8 cellular contexts compared by ENCODE assay signal in the genomic region with DNA sequence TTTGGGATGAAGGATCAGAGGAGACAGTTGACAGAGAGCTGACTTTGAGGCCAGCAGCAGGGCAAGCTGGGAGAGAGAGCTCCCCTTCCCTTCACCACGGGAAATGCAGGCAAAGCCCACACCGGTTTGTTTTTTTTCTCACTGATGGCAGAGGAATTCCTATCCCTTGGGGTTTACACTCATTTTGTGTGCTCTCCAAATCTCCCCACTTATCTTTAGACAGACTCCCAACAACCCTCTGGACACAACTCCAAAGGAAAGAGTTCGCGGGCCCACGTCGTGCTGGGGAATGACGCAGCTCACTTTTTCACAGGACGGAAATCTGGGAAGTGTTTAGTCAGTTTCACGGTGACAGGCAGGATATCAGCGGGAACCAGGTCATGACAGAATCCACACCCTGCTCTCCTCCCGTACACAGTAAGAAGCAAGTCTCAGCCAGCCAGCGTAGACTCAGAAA.
A peak's percentile ranks its signal among the peaks of the same experiment; 100 is the strongest.
DNase-seq lines count a peak whose midpoint lies in the region; ATAC-seq and TF ChIP-seq lines count a peak whose summit lies in the region.

No MANE protein-coding gene starts in this region.

- intact Hi-C loops in gastrocnemius medialis (cut with DNase I; ENCODE audit: low total_unique reads), result loop anchor here (10.0 kb wide), 1 partner anchor 285 kb away; no protein-coding TSS in a partner anchor
- intact Hi-C loops in activated CD4-positive, alpha-beta memory T cell treated with anti-CD3 and anti-CD28 coated beads for 36 hours (cut with micrococcal nuclease), result loop anchor here (10.0 kb wide), 1 partner anchor 385 kb away; no protein-coding TSS in a partner anchor

- POLR2A ChIA-PET in activated CD4-positive, alpha-beta memory T cell treated with anti-CD3 and anti-CD28 coated beads for 36 hours (lab: Charles Lee), result no interaction called here

- CTCF ChIA-PET in activated CD4-positive, alpha-beta memory T cell treated with anti-CD3 and anti-CD28 coated beads for 36 hours (lab: Charles Lee), result interaction anchor here (1.0 to 1.2 kb wide), 2 partner anchors 10 to 148 kb away, joined by 3 to 6 read pairs; no protein-coding TSS in a partner anchor

- H3K36me3 ChIP-seq in iPS DF 6.9 (ENCODE audit: control insufficient read depth, insufficient read depth, low read length), result no peaks in the 10 kb centered on the region
- no peaks in the 10 kb centered on the region for H3K36me3 ChIP-seq in gastrocnemius medialis

- no peak for TF ChIP-seq POLR2A in gastrocnemius medialis (IDR thresholded peaks at IDR 0.05)

- H3K27me3 Mint-ChIP-seq in activated CD4-positive, alpha-beta memory T cell treated with anti-CD3 and anti-CD28 coated beads for 36 hours, result peaks cover 32% of the 10 kb centered on the region

- H3K27ac ChIP-seq in iPS DF 6.9 (ENCODE audit: low read length) (no peak overlapping the region), gastrocnemius medialis (peak overlapping the region in 2 of 4 donors; percentile 33 to 48)

- H3K4me3 Mint-ChIP-seq in activated CD4-positive, alpha-beta memory T cell treated with anti-CD3 and anti-CD28 coated beads for 36 hours, result no peak overlapping the region

- no peaks in the 10 kb centered on the region for H3K36me3 Mint-ChIP-seq in activated CD4-positive, alpha-beta memory T cell treated with anti-CD3 and anti-CD28 coated beads for 36 hours

- no peaks in the 10 kb centered on the region for H3K9me3 ChIP-seq in iPS DF 6.9 (ENCODE audit: control insufficient read depth, insufficient read depth, low read length)
- no peaks in the 10 kb centered on the region for H3K9me3 ChIP-seq in gastrocnemius medialis

- TF ChIP-seq CTCF in GM12872 (IDR thresholded peaks at IDR 0.05; ENCODE audit: insufficient read depth, low read depth, low read length) (peak; percentile 24; the same call in 1 of the 3 replicates), astrocyte of the cerebellum (IDR thresholded peaks at IDR 0.05; ENCODE audit: low read depth, low read length, missing control alignments) (peak; percentile 58), gastrocnemius medialis (IDR thresholded peaks at IDR 0.05 in 4 of 5, conservative IDR thresholded peaks at IDR 0.05 in 1 of 5) (peak in 1 of 5 experiments; percentile 12)

- in situ Hi-C loops in astrocyte of the cerebellum (cut with HindIII; ENCODE audit: low sequenced_read_pairs), result loop anchor here (25.0 kb wide), 1 partner anchor 273 kb away; a partner anchor contains a TSS
- in situ Hi-C loops in gastrocnemius medialis (cut with MboI; ENCODE audit: low sequenced_read_pairs in 4 of 4), result loop anchor here (5.0 to 25.0 kb wide), 7 partner anchors 283 to 388 kb away; no protein-coding TSS in a partner anchor

- H3K27me3 ChIP-seq in iPS DF 6.9 (ENCODE audit: control insufficient read depth, insufficient read depth, low read length) (0 out of 2 replicates have a peak, but pooled peaks cover 1% of the 10 kb centered on the region), gastrocnemius medialis (no peaks in the 10 kb centered on the region)

- H3K4me1 Mint-ChIP-seq in activated CD4-positive, alpha-beta memory T cell treated with anti-CD3 and anti-CD28 coated beads for 36 hours (ENCODE audit: low read depth), result peaks cover 9% of the 10 kb centered on the region

- no peaks in the 10 kb centered on the region for H3K9me3 Mint-ChIP-seq in activated CD4-positive, alpha-beta memory T cell treated with anti-CD3 and anti-CD28 coated beads for 36 hours

- DNase-seq in astrocyte of the cerebellum (ENCODE audit: low read depth), result no peak
- peak; percentile 13 for DNase-seq in iPS DF 6.9 (ENCODE audit: low read depth, low spot score)
- no peak for DNase-seq in gastrocnemius medialis
- DNase-seq in activated CD4-positive, alpha-beta T cell treated with anti-CD3 and anti-CD28 coated beads, Interleukin-2, amount 50 U/mL, for 4 hours, result no peak
- no peak for DNase-seq in activated CD4-positive, alpha-beta memory T cell treated with anti-CD3 and anti-CD28 coated beads for 36 hours
- DNase-seq in AML-193 (lab: John Stamatoyannopoulos, UW), result no peak

- H3K4me1 ChIP-seq in iPS DF 6.9 (ENCODE audit: control insufficient read depth, insufficient read depth, low read length) (no peaks in the 10 kb centered on the region), gastrocnemius medialis (peaks cover 0 to 4% of the 10 kb centered on the region in 2 donors)

- H3K27ac Mint-ChIP-seq in activated CD4-positive, alpha-beta memory T cell treated with anti-CD3 and anti-CD28 coated beads for 36 hours, result no peak overlapping the region

- no CpG with 5 or more reads among the region's 12 CpGs for WGBS in iPS DF 6.9 (ENCODE audit: insufficient coverage, insufficient read length)

- no peak overlapping the region for H3K4me3 ChIP-seq in astrocyte of the cerebellum (ENCODE audit: low read depth, low read length)
- no peak overlapping the region for H3K4me3 ChIP-seq in iPS DF 6.9 (ENCODE audit: low read length)
- peak overlapping the region; percentile 27 to 44 (median 36) for H3K4me3 ChIP-seq in gastrocnemius medialis

- peak; percentile 51 to 62 for ATAC-seq in gastrocnemius medialis
- no peak for ATAC-seq in HG03196 (IDR thresholded peaks at IDR 0.05; ENCODE audit: unreplicated experiment)

Comparison
In these comparisons a context has a peak if more than half of its experiments do, and no peak if none do; other contexts are left out.
1. H3K4me3 ChIP-seq: peak in gastrocnemius medialis (4 of 4); none in astrocyte of the cerebellum (single experiment) and iPS DF 6.9 (single experiment).